Comparison of ENCODE assay signal across 1 cellular context in genomic region chr1:228956864-228957263, GRCh38.
TF ChIP-seq lines count a peak whose summit lies in the region.

No MANE protein-coding gene starts in this region.

TF ChIP-seq in IMR-90, 13 proteins besides CTCF, POLR2A, EP300 and RAD21:
- TF ChIP-seq RCOR1 (IDR thresholded peaks at IDR 0.05; ENCODE audit: insufficient replicate concordance, low read length), result no peak
